In the genomic region with DNA sequence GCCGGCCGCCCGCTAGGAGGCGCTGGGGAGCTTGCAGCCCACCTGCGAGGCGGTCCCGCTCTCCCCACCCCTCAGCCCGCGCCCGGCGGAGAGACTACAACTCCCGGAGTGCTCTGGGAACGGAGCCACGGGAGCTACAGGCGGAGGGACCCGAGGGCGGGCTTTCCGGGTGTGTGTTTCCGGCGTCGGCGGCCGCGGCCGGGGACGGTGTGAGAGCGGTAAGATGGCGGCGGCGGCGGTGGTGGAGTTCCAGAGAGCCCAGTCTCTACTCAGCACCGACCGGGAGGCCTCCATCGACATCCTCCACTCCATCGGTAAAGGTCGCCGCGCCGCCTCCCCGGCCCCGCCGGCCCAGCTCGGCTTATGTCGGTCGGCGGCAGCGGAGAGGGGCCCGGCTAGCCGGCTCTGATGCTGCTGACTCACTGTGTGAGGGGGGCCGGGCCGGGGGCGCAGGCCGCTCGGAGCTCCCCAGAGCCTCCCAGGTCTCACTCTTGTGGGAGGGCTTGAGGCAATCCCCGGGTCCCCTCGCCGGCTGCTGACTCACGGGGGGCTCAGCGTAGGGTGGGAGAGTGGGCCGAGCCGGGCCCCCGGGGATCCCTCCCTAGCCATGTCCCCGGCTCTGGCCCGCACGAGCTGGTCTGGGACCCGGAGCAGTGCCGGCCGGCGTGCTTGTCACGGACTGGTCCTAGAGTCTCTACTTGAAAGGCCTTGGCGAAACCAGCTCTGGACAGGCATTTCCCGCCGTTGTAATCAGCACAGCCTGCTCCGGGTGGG, we compare ENCODE assay signal across 1 cellular context.
TF ChIP-seq lines count a peak whose summit lies in the region.

A gene (plus strand): TSS at position 210 of the 774 bp plus-strand sequence. CDS start 14 bp downstream, at position 224.

TF ChIP-seq in K562, 482 proteins besides CTCF, POLR2A, EP300 and RAD21 (continued from another document and continues in another):
- TF ChIP-seq, protein P1, sequence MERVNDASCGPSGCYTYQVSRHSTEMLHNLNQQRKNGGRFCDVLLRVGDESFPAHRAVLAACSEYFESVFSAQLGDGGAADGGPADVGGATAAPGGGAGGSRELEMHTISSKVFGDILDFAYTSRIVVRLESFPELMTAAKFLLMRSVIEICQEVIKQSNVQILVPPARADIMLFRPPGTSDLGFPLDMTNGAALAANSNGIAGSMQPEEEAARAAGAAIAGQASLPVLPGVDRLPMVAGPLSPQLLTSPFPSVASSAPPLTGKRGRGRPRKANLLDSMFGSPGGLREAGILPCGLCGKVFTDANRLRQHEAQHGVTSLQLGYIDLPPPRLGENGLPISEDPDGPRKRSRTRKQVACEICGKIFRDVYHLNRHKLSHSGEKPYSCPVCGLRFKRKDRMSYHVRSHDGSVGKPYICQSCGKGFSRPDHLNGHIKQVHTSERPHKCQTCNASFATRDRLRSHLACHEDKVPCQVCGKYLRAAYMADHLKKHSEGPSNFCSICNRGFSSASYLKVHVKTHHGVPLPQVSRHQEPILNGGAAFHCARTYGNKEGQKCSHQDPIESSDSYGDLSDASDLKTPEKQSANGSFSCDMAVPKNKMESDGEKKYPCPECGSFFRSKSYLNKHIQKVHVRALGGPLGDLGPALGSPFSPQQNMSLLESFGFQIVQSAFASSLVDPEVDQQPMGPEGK (CRISPR knock-in tag; IDR thresholded peaks at IDR 0.05; ENCODE audit: borderline replicate concordance): no peak
- no peak for TF ChIP-seq ZSCAN32 (CRISPR knock-in tag; IDR thresholded peaks at IDR 0.05)
- no peak for TF ChIP-seq CHD1 (IDR thresholded peaks at IDR 0.05; ENCODE audit: low read length)
- peak; percentile 94 for TF ChIP-seq XRCC5 (IDR thresholded peaks at IDR 0.05; ENCODE audit: low read depth, low read length)
- TF ChIP-seq XRCC4 (IDR thresholded peaks at IDR 0.05; ENCODE audit: extremely low read depth, insufficient read depth, insufficient read length): no peak
- TF ChIP-seq POLR2AphosphoS2 (IDR thresholded peaks at IDR 0.05; ENCODE audit: low read length): no peak
- peak; percentile 98 for TF ChIP-seq ZBTB7A (IDR thresholded peaks at IDR 0.05; ENCODE audit: borderline replicate concordance, control insufficient read depth, low read depth, low read length)
- TF ChIP-seq TRIM24 (IDR thresholded peaks at IDR 0.05): peak in 1 of 2 experiments; percentile 86; a peak in 2 of 4 replicates
- TF ChIP-seq HMG20B (CRISPR knock-in tag; IDR thresholded peaks at IDR 0.05): no peak
- TF ChIP-seq FOXK2 (conservative IDR thresholded peaks at IDR 0.05 in 1 of 2, IDR thresholded peaks at IDR 0.05 in 1 of 2; ENCODE audit: low read depth in 2 of 2): no peak
- TF ChIP-seq BRD9 (IDR thresholded peaks at IDR 0.05; ENCODE audit: low read depth, partially characterized antibody): no peak
- TF ChIP-seq XRCC3 (IDR thresholded peaks at IDR 0.05): no peak
- TF ChIP-seq PYGO2 (tag; IDR thresholded peaks at IDR 0.05): no peak
- TF ChIP-seq TOE1 (IDR thresholded peaks at IDR 0.05; ENCODE audit: borderline replicate concordance): peak; percentile 61; the same call in 1 of the 2 replicates
- no peak for TF ChIP-seq TOE1 (CRISPR knock-in tag; IDR thresholded peaks at IDR 0.05; ENCODE audit: borderline replicate concordance, low read depth)
- TF ChIP-seq SAP30 (IDR thresholded peaks at IDR 0.05; ENCODE audit: borderline replicate concordance, insufficient read depth, low read depth, low read length, poor library complexity, severe bottlenecking): peak; percentile 56
- TF ChIP-seq GATAD2B (IDR thresholded peaks at IDR 0.05; ENCODE audit: borderline replicate concordance): no peak
- TF ChIP-seq SMAD3 (CRISPR knock-in tag; conservative IDR thresholded peaks at IDR 0.05): no peak
- TF ChIP-seq BHLHE40 (IDR thresholded peaks at IDR 0.05; ENCODE audit: low read length): peak; percentile 14; the same call in 1 of the 2 replicates
- no peak for TF ChIP-seq RBM17 (IDR thresholded peaks at IDR 0.05; ENCODE audit: borderline replicate concordance, low read depth, low read length)
- TF ChIP-seq POLR2AphosphoS5 (IDR thresholded peaks at IDR 0.05; ENCODE audit: control insufficient read depth, insufficient read depth, low read depth, low read length): peak; percentile 85
- TF ChIP-seq, protein P2, sequence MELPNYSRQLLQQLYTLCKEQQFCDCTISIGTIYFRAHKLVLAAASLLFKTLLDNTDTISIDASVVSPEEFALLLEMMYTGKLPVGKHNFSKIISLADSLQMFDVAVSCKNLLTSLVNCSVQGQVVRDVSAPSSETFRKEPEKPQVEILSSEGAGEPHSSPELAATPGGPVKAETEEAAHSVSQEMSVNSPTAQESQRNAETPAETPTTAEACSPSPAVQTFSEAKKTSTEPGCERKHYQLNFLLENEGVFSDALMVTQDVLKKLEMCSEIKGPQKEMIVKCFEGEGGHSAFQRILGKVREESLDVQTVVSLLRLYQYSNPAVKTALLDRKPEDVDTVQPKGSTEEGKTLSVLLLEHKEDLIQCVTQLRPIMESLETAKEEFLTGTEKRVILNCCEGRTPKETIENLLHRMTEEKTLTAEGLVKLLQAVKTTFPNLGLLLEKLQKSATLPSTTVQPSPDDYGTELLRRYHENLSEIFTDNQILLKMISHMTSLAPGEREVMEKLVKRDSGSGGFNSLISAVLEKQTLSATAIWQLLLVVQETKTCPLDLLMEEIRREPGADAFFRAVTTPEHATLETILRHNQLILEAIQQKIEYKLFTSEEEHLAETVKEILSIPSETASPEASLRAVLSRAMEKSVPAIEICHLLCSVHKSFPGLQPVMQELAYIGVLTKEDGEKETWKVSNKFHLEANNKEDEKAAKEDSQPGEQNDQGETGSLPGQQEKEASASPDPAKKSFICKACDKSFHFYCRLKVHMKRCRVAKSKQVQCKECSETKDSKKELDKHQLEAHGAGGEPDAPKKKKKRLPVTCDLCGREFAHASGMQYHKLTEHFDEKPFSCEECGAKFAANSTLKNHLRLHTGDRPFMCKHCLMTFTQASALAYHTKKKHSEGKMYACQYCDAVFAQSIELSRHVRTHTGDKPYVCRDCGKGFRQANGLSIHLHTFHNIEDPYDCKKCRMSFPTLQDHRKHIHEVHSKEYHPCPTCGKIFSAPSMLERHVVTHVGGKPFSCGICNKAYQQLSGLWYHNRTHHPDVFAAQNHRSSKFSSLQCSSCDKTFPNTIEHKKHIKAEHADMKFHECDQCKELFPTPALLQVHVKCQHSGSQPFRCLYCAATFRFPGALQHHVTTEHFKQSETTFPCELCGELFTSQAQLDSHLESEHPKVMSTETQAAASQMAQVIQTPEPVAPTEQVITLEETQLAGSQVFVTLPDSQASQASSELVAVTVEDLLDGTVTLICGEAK (IDR thresholded peaks at IDR 0.05): peak; percentile 99
- TF ChIP-seq, protein P2 (CRISPR knock-in tag; IDR thresholded peaks at IDR 0.05): no peak
- TF ChIP-seq, protein P3, sequence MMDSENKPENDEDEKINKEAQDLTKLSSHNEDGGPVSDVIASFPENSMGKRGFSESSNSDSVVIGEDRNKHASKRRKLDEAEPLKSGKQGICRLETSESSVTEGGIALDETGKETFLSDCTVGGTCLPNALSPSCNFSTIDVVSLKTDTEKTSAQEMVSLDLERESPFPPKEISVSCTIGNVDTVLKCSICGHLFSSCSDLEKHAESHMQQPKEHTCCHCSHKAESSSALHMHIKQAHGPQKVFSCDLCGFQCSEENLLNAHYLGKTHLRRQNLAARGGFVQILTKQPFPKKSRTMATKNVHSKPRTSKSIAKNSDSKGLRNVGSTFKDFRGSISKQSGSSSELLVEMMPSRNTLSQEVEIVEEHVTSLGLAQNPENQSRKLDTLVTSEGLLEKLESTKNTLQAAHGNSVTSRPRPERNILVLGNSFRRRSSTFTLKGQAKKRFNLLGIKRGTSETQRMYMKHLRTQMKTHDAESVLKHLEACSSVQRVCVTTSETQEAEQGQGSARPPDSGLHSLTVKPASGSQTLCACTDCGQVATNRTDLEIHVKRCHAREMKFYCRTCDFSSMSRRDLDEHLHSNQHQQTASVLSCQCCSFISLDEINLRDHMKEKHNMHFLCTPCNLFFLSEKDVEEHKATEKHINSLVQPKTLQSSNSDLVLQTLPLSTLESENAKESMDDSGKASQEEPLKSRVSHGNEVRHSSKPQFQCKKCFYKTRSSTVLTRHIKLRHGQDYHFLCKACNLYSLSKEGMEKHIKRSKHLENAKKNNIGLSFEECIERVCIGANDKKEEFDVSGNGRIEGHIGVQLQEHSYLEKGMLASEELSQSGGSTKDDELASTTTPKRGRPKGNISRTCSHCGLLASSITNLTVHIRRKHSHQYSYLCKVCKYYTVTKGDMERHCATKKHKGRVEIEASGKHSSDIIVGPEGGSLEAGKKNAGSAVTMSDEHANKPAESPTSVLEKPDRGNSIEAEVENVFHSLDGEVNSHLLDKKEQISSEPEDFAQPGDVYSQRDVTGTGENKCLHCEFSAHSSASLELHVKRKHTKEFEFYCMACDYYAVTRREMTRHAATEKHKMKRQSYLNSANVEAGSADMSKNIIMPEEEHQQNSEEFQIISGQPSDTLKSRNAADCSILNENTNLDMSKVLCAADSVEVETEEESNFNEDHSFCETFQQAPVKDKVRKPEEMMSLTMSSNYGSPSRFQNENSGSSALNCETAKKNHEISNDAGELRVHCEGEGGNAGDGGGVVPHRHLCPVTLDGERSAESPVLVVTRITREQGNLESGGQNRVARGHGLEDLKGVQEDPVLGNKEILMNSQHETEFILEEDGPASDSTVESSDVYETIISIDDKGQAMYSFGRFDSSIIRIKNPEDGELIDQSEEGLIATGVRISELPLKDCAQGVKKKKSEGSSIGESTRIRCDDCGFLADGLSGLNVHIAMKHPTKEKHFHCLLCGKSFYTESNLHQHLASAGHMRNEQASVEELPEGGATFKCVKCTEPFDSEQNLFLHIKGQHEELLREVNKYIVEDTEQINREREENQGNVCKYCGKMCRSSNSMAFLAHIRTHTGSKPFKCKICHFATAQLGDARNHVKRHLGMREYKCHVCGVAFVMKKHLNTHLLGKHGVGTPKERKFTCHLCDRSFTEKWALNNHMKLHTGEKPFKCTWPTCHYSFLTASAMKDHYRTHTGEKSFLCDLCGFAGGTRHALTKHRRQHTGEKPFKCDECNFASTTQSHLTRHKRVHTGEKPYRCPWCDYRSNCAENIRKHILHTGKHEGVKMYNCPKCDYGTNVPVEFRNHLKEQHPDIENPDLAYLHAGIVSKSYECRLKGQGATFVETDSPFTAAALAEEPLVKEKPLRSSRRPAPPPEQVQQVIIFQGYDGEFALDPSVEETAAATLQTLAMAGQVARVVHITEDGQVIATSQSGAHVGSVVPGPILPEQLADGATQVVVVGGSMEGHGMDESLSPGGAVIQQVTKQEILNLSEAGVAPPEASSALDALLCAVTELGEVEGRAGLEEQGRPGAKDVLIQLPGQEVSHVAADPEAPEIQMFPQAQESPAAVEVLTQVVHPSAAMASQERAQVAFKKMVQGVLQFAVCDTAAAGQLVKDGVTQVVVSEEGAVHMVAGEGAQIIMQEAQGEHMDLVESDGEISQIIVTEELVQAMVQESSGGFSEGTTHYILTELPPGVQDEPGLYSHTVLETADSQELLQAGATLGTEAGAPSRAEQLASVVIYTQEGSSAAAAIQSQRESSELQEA (IDR thresholded peaks at IDR 0.05; ENCODE audit: low read depth): no peak
- no peak for TF ChIP-seq HOXB6 (CRISPR knock-in tag; IDR thresholded peaks at IDR 0.05; ENCODE audit: borderline replicate concordance)
- TF ChIP-seq ZNF445 (CRISPR knock-in tag; IDR thresholded peaks at IDR 0.05; ENCODE audit: low read depth): no peak
- TF ChIP-seq, protein P4, sequence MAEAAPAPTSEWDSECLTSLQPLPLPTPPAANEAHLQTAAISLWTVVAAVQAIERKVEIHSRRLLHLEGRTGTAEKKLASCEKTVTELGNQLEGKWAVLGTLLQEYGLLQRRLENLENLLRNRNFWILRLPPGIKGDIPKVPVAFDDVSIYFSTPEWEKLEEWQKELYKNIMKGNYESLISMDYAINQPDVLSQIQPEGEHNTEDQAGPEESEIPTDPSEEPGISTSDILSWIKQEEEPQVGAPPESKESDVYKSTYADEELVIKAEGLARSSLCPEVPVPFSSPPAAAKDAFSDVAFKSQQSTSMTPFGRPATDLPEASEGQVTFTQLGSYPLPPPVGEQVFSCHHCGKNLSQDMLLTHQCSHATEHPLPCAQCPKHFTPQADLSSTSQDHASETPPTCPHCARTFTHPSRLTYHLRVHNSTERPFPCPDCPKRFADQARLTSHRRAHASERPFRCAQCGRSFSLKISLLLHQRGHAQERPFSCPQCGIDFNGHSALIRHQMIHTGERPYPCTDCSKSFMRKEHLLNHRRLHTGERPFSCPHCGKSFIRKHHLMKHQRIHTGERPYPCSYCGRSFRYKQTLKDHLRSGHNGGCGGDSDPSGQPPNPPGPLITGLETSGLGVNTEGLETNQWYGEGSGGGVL (CRISPR knock-in tag; IDR thresholded peaks at IDR 0.05): no peak
- no peak for TF ChIP-seq PHF20 (IDR thresholded peaks at IDR 0.05; ENCODE audit: partially characterized antibody)
